In the genomic region with DNA sequence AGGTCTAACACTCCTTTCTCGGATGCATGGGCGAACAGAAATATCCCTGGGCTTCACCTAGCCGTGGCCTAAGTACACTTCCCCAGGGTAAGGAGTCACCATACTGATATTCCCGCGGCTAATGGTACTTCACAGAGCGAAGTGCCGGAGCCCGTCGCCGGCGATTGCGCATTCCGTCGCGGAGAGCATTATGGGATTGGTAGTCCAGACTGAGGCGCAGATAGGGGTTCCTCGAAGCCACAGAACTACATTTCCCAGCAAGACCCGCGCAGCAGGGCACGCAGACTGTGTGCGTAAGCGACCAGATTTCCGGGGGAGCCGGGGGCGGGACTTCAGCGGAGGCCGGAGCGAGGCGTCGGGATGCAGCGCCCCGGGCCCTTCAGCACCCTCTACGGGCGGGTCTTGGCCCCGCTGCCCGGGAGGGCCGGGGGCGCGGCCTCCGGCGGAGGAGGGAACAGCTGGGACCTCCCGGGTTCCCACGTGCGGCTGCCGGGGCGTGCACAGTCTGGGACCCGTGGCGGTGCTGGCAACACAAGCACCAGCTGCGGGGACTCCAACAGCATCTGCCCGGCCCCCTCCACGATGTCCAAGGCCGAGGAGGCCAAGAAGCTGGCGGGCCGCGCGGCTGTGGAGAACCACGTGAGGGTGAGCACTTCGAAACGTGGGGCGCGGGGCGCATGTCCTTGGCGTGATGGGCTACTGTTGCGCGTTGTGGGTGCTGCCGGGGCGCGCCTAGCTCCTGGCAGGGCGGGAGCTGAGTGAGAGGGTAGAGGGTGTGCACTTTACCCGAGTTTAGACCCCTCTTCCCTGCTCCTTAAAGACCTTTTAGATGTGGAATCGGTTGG, we compare ENCODE assay signal across 1 cellular context.
A peak's percentile ranks its signal among the peaks of the same experiment; 100 is the strongest.
TF ChIP-seq lines count a peak whose summit lies in the region.

A gene (plus strand): TSS at position 335 of the 845 bp plus-strand sequence. CDS start 26 bp downstream, at position 361.

TF ChIP-seq in K562, 482 proteins besides CTCF, POLR2A, EP300 and RAD21 (continued from another document and continues in another):
- TF ChIP-seq, protein P1, sequence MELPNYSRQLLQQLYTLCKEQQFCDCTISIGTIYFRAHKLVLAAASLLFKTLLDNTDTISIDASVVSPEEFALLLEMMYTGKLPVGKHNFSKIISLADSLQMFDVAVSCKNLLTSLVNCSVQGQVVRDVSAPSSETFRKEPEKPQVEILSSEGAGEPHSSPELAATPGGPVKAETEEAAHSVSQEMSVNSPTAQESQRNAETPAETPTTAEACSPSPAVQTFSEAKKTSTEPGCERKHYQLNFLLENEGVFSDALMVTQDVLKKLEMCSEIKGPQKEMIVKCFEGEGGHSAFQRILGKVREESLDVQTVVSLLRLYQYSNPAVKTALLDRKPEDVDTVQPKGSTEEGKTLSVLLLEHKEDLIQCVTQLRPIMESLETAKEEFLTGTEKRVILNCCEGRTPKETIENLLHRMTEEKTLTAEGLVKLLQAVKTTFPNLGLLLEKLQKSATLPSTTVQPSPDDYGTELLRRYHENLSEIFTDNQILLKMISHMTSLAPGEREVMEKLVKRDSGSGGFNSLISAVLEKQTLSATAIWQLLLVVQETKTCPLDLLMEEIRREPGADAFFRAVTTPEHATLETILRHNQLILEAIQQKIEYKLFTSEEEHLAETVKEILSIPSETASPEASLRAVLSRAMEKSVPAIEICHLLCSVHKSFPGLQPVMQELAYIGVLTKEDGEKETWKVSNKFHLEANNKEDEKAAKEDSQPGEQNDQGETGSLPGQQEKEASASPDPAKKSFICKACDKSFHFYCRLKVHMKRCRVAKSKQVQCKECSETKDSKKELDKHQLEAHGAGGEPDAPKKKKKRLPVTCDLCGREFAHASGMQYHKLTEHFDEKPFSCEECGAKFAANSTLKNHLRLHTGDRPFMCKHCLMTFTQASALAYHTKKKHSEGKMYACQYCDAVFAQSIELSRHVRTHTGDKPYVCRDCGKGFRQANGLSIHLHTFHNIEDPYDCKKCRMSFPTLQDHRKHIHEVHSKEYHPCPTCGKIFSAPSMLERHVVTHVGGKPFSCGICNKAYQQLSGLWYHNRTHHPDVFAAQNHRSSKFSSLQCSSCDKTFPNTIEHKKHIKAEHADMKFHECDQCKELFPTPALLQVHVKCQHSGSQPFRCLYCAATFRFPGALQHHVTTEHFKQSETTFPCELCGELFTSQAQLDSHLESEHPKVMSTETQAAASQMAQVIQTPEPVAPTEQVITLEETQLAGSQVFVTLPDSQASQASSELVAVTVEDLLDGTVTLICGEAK (IDR thresholded peaks at IDR 0.05): peak; percentile 87
- TF ChIP-seq, protein P1 (CRISPR knock-in tag; IDR thresholded peaks at IDR 0.05): no peak
- TF ChIP-seq ZNF217 (CRISPR knock-in tag; IDR thresholded peaks at IDR 0.05) (no peak), ZNF354B (CRISPR knock-in tag; IDR thresholded peaks at IDR 0.05) (0 out of 2 replicates have a peak, but pooled peaks have one; percentile 1), CREB1 (IDR thresholded peaks at IDR 0.05) (peak; percentile 99), CREB1 (CRISPR knock-in tag; IDR thresholded peaks at IDR 0.05) (peak; percentile 97), ZNF696 (CRISPR knock-in tag; conservative IDR thresholded peaks at IDR 0.05) (no peak), SREBF2 (CRISPR knock-in tag; IDR thresholded peaks at IDR 0.05) (no peak), SAFB2 (IDR thresholded peaks at IDR 0.05; ENCODE audit: borderline replicate concordance, low read depth, low read length, severe bottlenecking) (no peak), ZNF12 (CRISPR knock-in tag; IDR thresholded peaks at IDR 0.05) (no peak), C11orf30 (IDR thresholded peaks at IDR 0.05; ENCODE audit: low read depth) (peak; percentile 94), ZNF436 (CRISPR knock-in tag; IDR thresholded peaks at IDR 0.05) (no peak), GATAD2B (IDR thresholded peaks at IDR 0.05; ENCODE audit: borderline replicate concordance) (peak; percentile 45; the same call in 1 of the 2 replicates), DMBX1 (CRISPR knock-in tag; IDR thresholded peaks at IDR 0.05; ENCODE audit: borderline replicate concordance) (no peak), PHTF2 (CRISPR knock-in tag; IDR thresholded peaks at IDR 0.05) (no peak), PTBP1 (IDR thresholded peaks at IDR 0.05; ENCODE audit: low read depth, low read length) (0 out of 2 replicates have a peak, but pooled peaks have one; percentile 16), DIDO1 (tag; IDR thresholded peaks at IDR 0.05; ENCODE audit: low read depth) (peak; percentile 93), ILF3 (IDR thresholded peaks at IDR 0.05; ENCODE audit: borderline replicate concordance) (no peak), TBP (optimal IDR thresholded peaks at IDR 0.05; ENCODE audit: low read depth, low read length) (peak; percentile 80), PHB (CRISPR knock-in tag; IDR thresholded peaks at IDR 0.05) (no peak), FOXJ3 (CRISPR knock-in tag; IDR thresholded peaks at IDR 0.05) (no peak), STAT5A (IDR thresholded peaks at IDR 0.05; ENCODE audit: borderline replicate concordance, low read length) (no peak)
- TF ChIP-seq, protein P2, sequence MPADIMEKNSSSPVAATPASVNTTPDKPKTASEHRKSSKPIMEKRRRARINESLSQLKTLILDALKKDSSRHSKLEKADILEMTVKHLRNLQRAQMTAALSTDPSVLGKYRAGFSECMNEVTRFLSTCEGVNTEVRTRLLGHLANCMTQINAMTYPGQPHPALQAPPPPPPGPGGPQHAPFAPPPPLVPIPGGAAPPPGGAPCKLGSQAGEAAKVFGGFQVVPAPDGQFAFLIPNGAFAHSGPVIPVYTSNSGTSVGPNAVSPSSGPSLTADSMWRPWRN (IDR thresholded peaks at IDR 0.05; ENCODE audit: low read depth): no peak
- TF ChIP-seq, protein P3, sequence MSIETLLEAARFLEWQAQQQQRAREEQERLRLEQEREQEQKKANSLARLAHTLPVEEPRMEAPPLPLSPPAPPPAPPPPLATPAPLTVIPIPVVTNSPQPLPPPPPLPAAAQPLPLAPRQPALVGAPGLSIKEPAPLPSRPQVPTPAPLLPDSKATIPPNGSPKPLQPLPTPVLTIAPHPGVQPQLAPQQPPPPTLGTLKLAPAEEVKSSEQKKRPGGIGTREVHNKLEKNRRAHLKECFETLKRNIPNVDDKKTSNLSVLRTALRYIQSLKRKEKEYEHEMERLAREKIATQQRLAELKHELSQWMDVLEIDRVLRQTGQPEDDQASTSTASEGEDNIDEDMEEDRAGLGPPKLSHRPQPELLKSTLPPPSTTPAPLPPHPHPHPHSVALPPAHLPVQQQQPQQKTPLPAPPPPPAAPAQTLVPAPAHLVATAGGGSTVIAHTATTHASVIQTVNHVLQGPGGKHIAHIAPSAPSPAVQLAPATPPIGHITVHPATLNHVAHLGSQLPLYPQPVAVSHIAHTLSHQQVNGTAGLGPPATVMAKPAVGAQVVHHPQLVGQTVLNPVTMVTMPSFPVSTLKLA (conservative IDR thresholded peaks at IDR 0.05): peak; percentile 99 to 100
- TF ChIP-seq, protein P4, sequence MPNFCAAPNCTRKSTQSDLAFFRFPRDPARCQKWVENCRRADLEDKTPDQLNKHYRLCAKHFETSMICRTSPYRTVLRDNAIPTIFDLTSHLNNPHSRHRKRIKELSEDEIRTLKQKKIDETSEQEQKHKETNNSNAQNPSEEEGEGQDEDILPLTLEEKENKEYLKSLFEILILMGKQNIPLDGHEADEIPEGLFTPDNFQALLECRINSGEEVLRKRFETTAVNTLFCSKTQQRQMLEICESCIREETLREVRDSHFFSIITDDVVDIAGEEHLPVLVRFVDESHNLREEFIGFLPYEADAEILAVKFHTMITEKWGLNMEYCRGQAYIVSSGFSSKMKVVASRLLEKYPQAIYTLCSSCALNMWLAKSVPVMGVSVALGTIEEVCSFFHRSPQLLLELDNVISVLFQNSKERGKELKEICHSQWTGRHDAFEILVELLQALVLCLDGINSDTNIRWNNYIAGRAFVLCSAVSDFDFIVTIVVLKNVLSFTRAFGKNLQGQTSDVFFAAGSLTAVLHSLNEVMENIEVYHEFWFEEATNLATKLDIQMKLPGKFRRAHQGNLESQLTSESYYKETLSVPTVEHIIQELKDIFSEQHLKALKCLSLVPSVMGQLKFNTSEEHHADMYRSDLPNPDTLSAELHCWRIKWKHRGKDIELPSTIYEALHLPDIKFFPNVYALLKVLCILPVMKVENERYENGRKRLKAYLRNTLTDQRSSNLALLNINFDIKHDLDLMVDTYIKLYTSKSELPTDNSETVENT (CRISPR knock-in tag; IDR thresholded peaks at IDR 0.05): no peak
- TF ChIP-seq, protein P5, sequence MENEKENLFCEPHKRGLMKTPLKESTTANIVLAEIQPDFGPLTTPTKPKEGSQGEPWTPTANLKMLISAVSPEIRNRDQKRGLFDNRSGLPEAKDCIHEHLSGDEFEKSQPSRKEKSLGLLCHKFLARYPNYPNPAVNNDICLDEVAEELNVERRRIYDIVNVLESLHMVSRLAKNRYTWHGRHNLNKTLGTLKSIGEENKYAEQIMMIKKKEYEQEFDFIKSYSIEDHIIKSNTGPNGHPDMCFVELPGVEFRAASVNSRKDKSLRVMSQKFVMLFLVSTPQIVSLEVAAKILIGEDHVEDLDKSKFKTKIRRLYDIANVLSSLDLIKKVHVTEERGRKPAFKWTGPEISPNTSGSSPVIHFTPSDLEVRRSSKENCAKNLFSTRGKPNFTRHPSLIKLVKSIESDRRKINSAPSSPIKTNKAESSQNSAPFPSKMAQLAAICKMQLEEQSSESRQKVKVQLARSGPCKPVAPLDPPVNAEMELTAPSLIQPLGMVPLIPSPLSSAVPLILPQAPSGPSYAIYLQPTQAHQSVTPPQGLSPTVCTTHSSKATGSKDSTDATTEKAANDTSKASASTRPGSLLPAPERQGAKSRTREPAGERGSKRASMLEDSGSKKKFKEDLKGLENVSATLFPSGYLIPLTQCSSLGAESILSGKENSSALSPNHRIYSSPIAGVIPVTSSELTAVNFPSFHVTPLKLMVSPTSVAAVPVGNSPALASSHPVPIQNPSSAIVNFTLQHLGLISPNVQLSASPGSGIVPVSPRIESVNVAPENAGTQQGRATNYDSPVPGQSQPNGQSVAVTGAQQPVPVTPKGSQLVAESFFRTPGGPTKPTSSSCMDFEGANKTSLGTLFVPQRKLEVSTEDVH (IDR thresholded peaks at IDR 0.05; ENCODE audit: low read depth, partially characterized antibody): peak; percentile 93
- TF ChIP-seq, protein P6, sequence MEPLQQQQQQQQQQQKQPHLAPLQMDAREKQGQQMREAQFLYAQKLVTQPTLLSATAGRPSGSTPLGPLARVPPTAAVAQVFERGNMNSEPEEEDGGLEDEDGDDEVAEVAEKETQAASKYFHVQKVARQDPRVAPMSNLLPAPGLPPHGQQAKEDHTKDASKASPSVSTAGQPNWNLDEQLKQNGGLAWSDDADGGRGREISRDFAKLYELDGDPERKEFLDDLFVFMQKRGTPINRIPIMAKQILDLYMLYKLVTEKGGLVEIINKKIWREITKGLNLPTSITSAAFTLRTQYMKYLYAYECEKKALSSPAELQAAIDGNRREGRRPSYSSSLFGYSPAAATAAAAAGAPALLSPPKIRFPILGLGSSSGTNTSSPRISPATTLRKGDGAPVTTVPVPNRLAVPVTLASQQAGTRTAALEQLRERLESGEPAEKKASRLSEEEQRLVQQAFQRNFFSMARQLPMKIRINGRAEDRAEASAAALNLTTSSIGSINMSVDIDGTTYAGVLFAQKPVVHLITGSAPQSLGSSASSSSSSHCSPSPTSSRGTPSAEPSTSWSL (CRISPR knock-in tag; IDR thresholded peaks at IDR 0.05; ENCODE audit: borderline replicate concordance): no peak
- TF ChIP-seq, protein P7, sequence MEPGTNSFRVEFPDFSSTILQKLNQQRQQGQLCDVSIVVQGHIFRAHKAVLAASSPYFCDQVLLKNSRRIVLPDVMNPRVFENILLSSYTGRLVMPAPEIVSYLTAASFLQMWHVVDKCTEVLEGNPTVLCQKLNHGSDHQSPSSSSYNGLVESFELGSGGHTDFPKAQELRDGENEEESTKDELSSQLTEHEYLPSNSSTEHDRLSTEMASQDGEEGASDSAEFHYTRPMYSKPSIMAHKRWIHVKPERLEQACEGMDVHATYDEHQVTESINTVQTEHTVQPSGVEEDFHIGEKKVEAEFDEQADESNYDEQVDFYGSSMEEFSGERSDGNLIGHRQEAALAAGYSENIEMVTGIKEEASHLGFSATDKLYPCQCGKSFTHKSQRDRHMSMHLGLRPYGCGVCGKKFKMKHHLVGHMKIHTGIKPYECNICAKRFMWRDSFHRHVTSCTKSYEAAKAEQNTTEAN (CRISPR knock-in tag; IDR thresholded peaks at IDR 0.05): no peak
- TF ChIP-seq, protein P8, sequence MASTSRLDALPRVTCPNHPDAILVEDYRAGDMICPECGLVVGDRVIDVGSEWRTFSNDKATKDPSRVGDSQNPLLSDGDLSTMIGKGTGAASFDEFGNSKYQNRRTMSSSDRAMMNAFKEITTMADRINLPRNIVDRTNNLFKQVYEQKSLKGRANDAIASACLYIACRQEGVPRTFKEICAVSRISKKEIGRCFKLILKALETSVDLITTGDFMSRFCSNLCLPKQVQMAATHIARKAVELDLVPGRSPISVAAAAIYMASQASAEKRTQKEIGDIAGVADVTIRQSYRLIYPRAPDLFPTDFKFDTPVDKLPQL (IDR thresholded peaks at IDR 0.05; ENCODE audit: extremely low read depth, insufficient read length): peak; percentile 26
- TF ChIP-seq, protein P9, sequence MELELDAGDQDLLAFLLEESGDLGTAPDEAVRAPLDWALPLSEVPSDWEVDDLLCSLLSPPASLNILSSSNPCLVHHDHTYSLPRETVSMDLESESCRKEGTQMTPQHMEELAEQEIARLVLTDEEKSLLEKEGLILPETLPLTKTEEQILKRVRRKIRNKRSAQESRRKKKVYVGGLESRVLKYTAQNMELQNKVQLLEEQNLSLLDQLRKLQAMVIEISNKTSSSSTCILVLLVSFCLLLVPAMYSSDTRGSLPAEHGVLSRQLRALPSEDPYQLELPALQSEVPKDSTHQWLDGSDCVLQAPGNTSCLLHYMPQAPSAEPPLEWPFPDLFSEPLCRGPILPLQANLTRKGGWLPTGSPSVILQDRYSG (tag; conservative IDR thresholded peaks at IDR 0.05; ENCODE audit: low read depth): 0 out of 2 replicates have a peak, but pooled peaks have one; percentile 31
- TF ChIP-seq, protein P10, sequence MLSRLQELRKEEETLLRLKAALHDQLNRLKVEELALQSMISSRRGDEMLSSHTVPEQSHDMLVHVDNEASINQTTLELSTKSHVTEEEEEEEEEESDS (CRISPR knock-in tag; IDR thresholded peaks at IDR 0.05): no peak
